Comparison of ENCODE assay signal across 21 cellular contexts in genomic region chr19:5854121-5854520, GRCh38. TPM values are rescaled to one million over a fixed set of nuclear protein-coding genes. Genes with fewer than 3 reads are reported as not detected.
"Had no signal": no experiment of that assay in that cellular context is flagged by ENCODE, and none has a peak within 500 bp of the region (broad histone marks: within the 10 kb centered on the region; RNA-seq: fewer than 3 reads in every experiment).

No MANE protein-coding gene starts in this region.

RNA-seq across cellular contexts. Expression of gene FUT3, which starts 2.9 kb away (rescaled TPM):
- total RNA-seq: chondrocyte, dermis microvascular lymphatic vessel endothelial cell, fibroblast of lung, glomerular endothelial cell, heart right ventricle, left cardiac atrium, left ventricle myocardium superior, lung microvascular endothelial cell, mesenteric fat pad, myocyte had no signal
- polyA plus RNA-seq: fibroblast of lung had no signal

RNA-seq across cellular contexts. Expression of gene FUT6, which starts 14.6 kb away (rescaled TPM):
- total RNA-seq: chondrocyte, dermis microvascular lymphatic vessel endothelial cell, endodermal cell, fibroblast of lung, glomerular endothelial cell, heart right ventricle, left cardiac atrium, left ventricle myocardium superior, lung microvascular endothelial cell, mesenteric fat pad, mesothelial cell of epicardium, myocyte had no signal
- polyA plus RNA-seq: fibroblast of lung, heart right ventricle, keratinocyte had no signal

RNA-seq across cellular contexts. Expression of gene FUT5, which starts 16.2 kb away (rescaled TPM):
- total RNA-seq: chondrocyte, dermis microvascular lymphatic vessel endothelial cell, esophagus mucosa, esophagus squamous epithelium, fibroblast of lung, gastrocnemius medialis, glomerular endothelial cell, kidney epithelial cell, left cardiac atrium, left lung, left ventricle myocardium superior, lower leg skin, lower lobe of right lung, lung microvascular endothelial cell, mesenteric fat pad, mucosa of descending colon, myocyte had no signal
- polyA plus RNA-seq: fibroblast of lung, heart right ventricle, keratinocyte had no signal

RNA-seq across cellular contexts. Expression of gene NRTN, which starts 49.3 kb away (rescaled TPM):
- total RNA-seq: gastrocnemius medialis, glomerular endothelial cell, myocyte had no signal
- polyA plus RNA-seq: keratinocyte had no signal
